In the genomic region with DNA sequence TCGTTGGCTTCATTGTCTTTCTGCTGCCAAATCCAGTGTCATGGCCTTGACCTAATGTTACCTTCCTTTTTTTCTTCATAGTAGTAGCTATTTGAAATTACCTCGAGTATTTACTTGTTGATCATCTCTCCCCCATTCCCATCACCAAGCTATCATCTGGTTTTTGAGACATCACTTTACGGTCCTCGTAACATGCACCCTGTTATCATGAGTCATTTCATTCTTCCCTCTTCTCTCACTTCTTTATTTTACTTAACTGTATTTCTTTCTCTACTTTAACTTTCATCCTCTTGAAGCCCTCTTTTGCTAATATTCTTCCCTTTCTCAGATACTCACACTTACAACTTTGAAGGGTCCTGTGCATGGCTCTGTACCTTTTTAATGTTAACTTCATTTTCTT, we compare ENCODE assay signal across 16 cellular contexts.
"Had no signal": no experiment of that assay in that cellular context is flagged by ENCODE, and none has a peak within 500 bp of the region (broad histone marks: within the 10 kb centered on the region; RNA-seq: fewer than 3 reads in every experiment).

No MANE protein-coding gene starts in this region.

- H3K4me1 Mint-ChIP-seq: nephron had no signal

- H3K27me3 Mint-ChIP-seq: stimulated activated naive CD8-positive, alpha-beta T cell treated with anti-CD3 and anti-CD28 coated beads, Interleukin-15, Interleukin-2, amounts not matched to agents 100 ng/mL and 50 ng/mL, for 24 hours had no signal

- H3K27ac ChIP-seq: adrenal gland, coronary artery, left lung, testis, upper lobe of right lung had no signal

- H3K4me3 ChIP-seq: adrenal gland, coronary artery, left lung, mucosa of descending colon, testis, upper lobe of right lung had no signal

- H3K27me3 ChIP-seq: adrenal gland, left lung, testis, upper lobe of right lung had no signal

- ATAC-seq: left lung, mucosa of descending colon, upper lobe of right lung had no signal

- H3K9me3 Mint-ChIP-seq: nephron; stimulated activated naive CD8-positive, alpha-beta T cell treated with anti-CD3 and anti-CD28 coated beads, Interleukin-15, Interleukin-2, amounts not matched to agents 100 ng/mL and 50 ng/mL, for 24 hours had no signal

- H3K27ac Mint-ChIP-seq: nephron; stimulated activated naive CD8-positive, alpha-beta T cell treated with anti-CD3 and anti-CD28 coated beads, Interleukin-15, Interleukin-2, amounts not matched to agents 100 ng/mL and 50 ng/mL, for 24 hours had no signal

- H3K9me3 ChIP-seq: adrenal gland, left lung, mucosa of descending colon, testis, upper lobe of right lung had no signal

- DNase-seq: activated CD4-positive, alpha-beta T cell treated with anti-CD3 and anti-CD28 coated beads for 1 hour; activated gamma-delta T cell treated with Interleukin-2 at 50 U/mL for 16 hours; activated T-cell treated with anti-CD3 and anti-CD28 coated beads, Interleukin-2, amount 50 U/mL, for 1 hour; adrenal gland; central memory CD4-positive, alpha-beta T cell; effector CD4-positive, alpha-beta T cell; foreskin melanocyte; left lung; mucosa of descending colon; stimulated activated CD4-positive, alpha-beta T cell treated with anti-CD3 and anti-CD28 coated beads, Interleukin-12 subunit alpha, Interleukin-12 subunit beta, amount 100 ng/mL, for 4 hours; T-helper 9 cell; testis; upper lobe of right lung had no signal

- H3K4me3 Mint-ChIP-seq: nephron; stimulated activated naive CD8-positive, alpha-beta T cell treated with anti-CD3 and anti-CD28 coated beads, Interleukin-15, Interleukin-2, amounts not matched to agents 100 ng/mL and 50 ng/mL, for 24 hours had no signal
